Comparison of ENCODE assay signal across 3 cellular contexts in genomic region chr5:168903082-168903481, GRCh38.
"Had no signal": no experiment of that assay in that cellular context is flagged by ENCODE, and none has a peak within 500 bp of the region (broad histone marks: within the 10 kb centered on the region; RNA-seq: fewer than 3 reads in every experiment).

No MANE protein-coding gene starts in this region.

- H3K4me3 ChIP-seq: GM12878 had no signal

- DNase-seq: GDM1, GF-D8 had no signal

- ATAC-seq: GM12878 had no signal
